In the genomic region with DNA sequence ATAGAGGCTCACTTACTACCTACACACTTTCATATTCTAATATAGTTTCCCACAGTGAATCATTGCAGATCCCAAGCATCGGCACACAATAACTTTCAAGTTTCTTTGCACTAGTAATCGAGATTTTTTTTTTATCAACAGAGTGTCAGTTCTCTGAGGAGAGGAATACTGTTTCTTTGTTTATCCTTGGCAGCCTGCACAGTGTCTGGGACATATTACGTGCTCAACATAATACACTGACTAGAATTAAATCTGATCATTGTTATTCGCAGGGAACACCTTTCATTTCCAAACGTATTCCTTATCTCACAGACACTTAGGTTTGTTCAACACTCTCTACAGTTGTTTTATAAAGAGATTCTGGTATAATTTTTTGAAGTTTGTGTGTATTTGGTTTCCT, we compare ENCODE assay signal across 28 cellular contexts.
A peak's percentile ranks its signal among the peaks of the same experiment; 100 is the strongest.
DNase-seq lines count a peak whose midpoint lies in the region; ATAC-seq, FAIRE-seq and TF ChIP-seq lines count a peak whose summit lies in the region.
"Had no signal": no experiment of that assay in that cellular context is flagged by ENCODE, and none has a peak within 500 bp of the region (broad histone marks: within the 10 kb centered on the region; RNA-seq: fewer than 3 reads in every experiment).

No MANE protein-coding gene starts in this region.

- no peaks in the 10 kb centered on the region for H4K20me1 ChIP-seq in neural progenitor cell (ENCODE audit: low read depth)
- H4K20me1 ChIP-seq: BLaER1 had no signal

- no peak overlapping the region for H3K4me2 ChIP-seq in neural progenitor cell
- H3K4me2 ChIP-seq: BLaER1, GM23338 had no signal

- H3K27ac Mint-ChIP-seq in brain, result peak overlapping the region in 3 of 5 experiments; percentile 2 to 68 (median 58)
- H3K27ac Mint-ChIP-seq in neural progenitor cell, result no peak overlapping the region
- no peak overlapping the region for H3K27ac Mint-ChIP-seq in CD4-positive, alpha-beta memory T cell
- H3K27ac Mint-ChIP-seq: activated naive CD4-positive, alpha-beta T cell treated with anti-CD3 and anti-CD28 coated beads, Interleukin-2, amount 50 U/mL, for 72 hours; activated T-helper 2 cell treated with anti-CD3 and anti-CD28 coated beads, Interferon-gamma antibody, Interleukin-2, Interleukin-4, amounts not matched to agents 10 μg/mL and 5 μg/mL and 100 μg/mL, durations not matched to agents 14 hours and 24 hours and 36 hours; GM23338 had no signal

- H3K27me3 Mint-ChIP-seq in brain (no peaks in the 10 kb centered on the region), neural progenitor cell (ENCODE audit: insufficient read depth, low read depth) (no peaks in the 10 kb centered on the region)
- H3K27me3 Mint-ChIP-seq in CD4-positive, alpha-beta memory T cell, result no peaks in the 10 kb centered on the region

- no peak for ATAC-seq in pancreas
- ATAC-seq: activated naive CD4-positive, alpha-beta T cell treated with anti-CD3 and anti-CD28 coated beads, Interleukin-2, amount 50 U/mL, for 72 hours; GM23338 had no signal

- no peak overlapping the region for H3K9ac ChIP-seq in neural progenitor cell
- H3K9ac ChIP-seq: BLaER1 had no signal

- CTCF ChIA-PET in AG04450 (lab: Charles Lee), result no interaction called here
- CTCF ChIA-PET in CD4-positive, alpha-beta memory T cell (lab: Charles Lee; ENCODE audit: partially characterized antibody), result no interaction called here

- H3K4me1 Mint-ChIP-seq in brain, result peaks cover 26% of the 10 kb centered on the region
- H3K4me1 Mint-ChIP-seq in neural progenitor cell, result peaks cover 10% of the 10 kb centered on the region
- no peaks in the 10 kb centered on the region for H3K4me1 Mint-ChIP-seq in CD4-positive, alpha-beta memory T cell

- no peaks in the 10 kb centered on the region for H3F3A ChIP-seq in neural progenitor cell (ENCODE audit: low read depth)

- no peak for DNase-seq in AG04450 (ENCODE audit: low read depth, low spot score)
- DNase-seq in NCI-H524 (lab: John Stamatoyannopoulos, UW), result peak; percentile 46 to 74
- no peak for DNase-seq in neural progenitor cell (ENCODE audit: low spot score)
- DNase-seq in DMS79 (lab: John Stamatoyannopoulos, UW), result no peak
- DNase-seq in NCI-H1436 treated with DMSO at 0.1 percent for 48 hours (lab: John Stamatoyannopoulos, UW), result no peak
- no peak for DNase-seq in pancreas
- DNase-seq in CD4-positive, alpha-beta memory T cell, result no peak
- DNase-seq: activated CD4-positive, alpha-beta T cell treated with anti-CD3 and anti-CD28 coated beads for 4 hours; activated CD8-positive, alpha-beta memory T cell treated with anti-CD3 and anti-CD28 coated beads for 24 hours; activated T-cell treated with anti-CD3 and anti-CD28 coated beads for 4 hours; amygdala; DND-41; effector CD4-positive, alpha-beta T cell; GF-D8; NCI-H1092; NCI-H187; NCI-H69; Peyer's patch; stimulated activated CD4-positive, alpha-beta T cell treated with anti-CD3 and anti-CD28 coated beads, Interleukin-15, amount 100 ng/mL, for 24 hours; stimulated activated CD4-positive, alpha-beta T cell treated with anti-CD3 and anti-CD28 coated beads, Interleukin-4, amount 100 ng/mL, for 4 hours; T-helper 9 cell; trophoblast cell had no signal

- H2AFZ ChIP-seq in neural progenitor cell (replicated peaks), result peak overlapping the region; percentile 55
- H2AFZ ChIP-seq: GM23338 had no signal

- intact Hi-C loops in pancreas (cut with DNase I), result no loop called here
- intact Hi-C loops in CD4-positive, alpha-beta memory T cell (cut with micrococcal nuclease), result no loop called here

- no peaks in the 10 kb centered on the region for H3K79me2 ChIP-seq in neural progenitor cell (ENCODE audit: low read depth)

- H3K27ac ChIP-seq in AG04450 (ENCODE audit: low read depth, low read length) (no peak overlapping the region), neural progenitor cell (no peak overlapping the region), pancreas (no peak overlapping the region)
- H3K27ac ChIP-seq in CD4-positive, alpha-beta memory T cell (ENCODE audit: low read depth, low read length), result no peak overlapping the region
- H3K27ac ChIP-seq: BLaER1, Peyer's patch had no signal

- H3K4me3 ChIP-seq in AG04450 (ENCODE audit: low read depth, low read length) (peak overlapping the region; percentile 17; the same call in 1 of the 2 replicates), neural progenitor cell (no peak overlapping the region), pancreas (no peak overlapping the region)
- no peak overlapping the region for H3K4me3 ChIP-seq in CD4-positive, alpha-beta memory T cell (ENCODE audit: low read length in 2 of 2)
- H3K4me3 ChIP-seq: BLaER1, GM23338, Peyer's patch had no signal

- no peak for TF ChIP-seq CTCF in AG04450 (IDR thresholded peaks at IDR 0.05; ENCODE audit: low read depth, low read length)
- no peak for TF ChIP-seq CTCF in brain (conservative IDR thresholded peaks at IDR 0.05)
- TF ChIP-seq CTCF in neural progenitor cell (IDR thresholded peaks at IDR 0.05), result no peak
- TF ChIP-seq CTCF in pancreas (IDR thresholded peaks at IDR 0.05), result no peak

- H3K9me3 Mint-ChIP-seq in brain (no peaks in the 10 kb centered on the region), neural progenitor cell (no peaks in the 10 kb centered on the region)
- H3K9me3 Mint-ChIP-seq in CD4-positive, alpha-beta memory T cell, result peaks cover 0 to 7% (median 0%) of the 10 kb centered on the region in 8 donors
- H3K9me3 Mint-ChIP-seq: activated naive CD4-positive, alpha-beta T cell treated with anti-CD3 and anti-CD28 coated beads, Interleukin-2, amount 50 U/mL, for 72 hours; activated T-helper 2 cell treated with anti-CD3 and anti-CD28 coated beads, Interferon-gamma antibody, Interleukin-2, Interleukin-4, amounts not matched to agents 10 μg/mL and 5 μg/mL and 100 μg/mL, durations not matched to agents 14 hours and 24 hours and 36 hours; GM23338 had no signal

- H3K27me3 ChIP-seq in AG04450 (ENCODE audit: control insufficient read depth, insufficient read depth, low read length) (no peaks in the 10 kb centered on the region), neural progenitor cell (no peaks in the 10 kb centered on the region), pancreas (no peaks in the 10 kb centered on the region)
- no peaks in the 10 kb centered on the region for H3K27me3 ChIP-seq in CD4-positive, alpha-beta memory T cell (ENCODE audit: insufficient read depth, low read length)
- H3K27me3 ChIP-seq: BLaER1, Peyer's patch had no signal

- 37 to 46% methylated on average over 5 of the region's 5 CpGs for WGBS in pancreas, 2 donors

- POLR2A ChIA-PET in AG04450 (lab: Yijun Ruan, JAX), result no interaction called here
- POLR2A ChIA-PET in CD4-positive, alpha-beta memory T cell (lab: Charles Lee; ENCODE audit: partially characterized antibody), result no interaction called here

- H3K36me3 Mint-ChIP-seq in brain (peaks cover 12% of the 10 kb centered on the region), neural progenitor cell (no peaks in the 10 kb centered on the region)
- no peaks in the 10 kb centered on the region for H3K36me3 Mint-ChIP-seq in CD4-positive, alpha-beta memory T cell
- H3K36me3 Mint-ChIP-seq: activated naive CD4-positive, alpha-beta T cell treated with anti-CD3 and anti-CD28 coated beads, Interleukin-2, amount 50 U/mL, for 72 hours had no signal

- H3K4me1 ChIP-seq in neural progenitor cell, result no peaks in the 10 kb centered on the region
- H3K4me1 ChIP-seq in pancreas, result no peaks in the 10 kb centered on the region
- H3K4me1 ChIP-seq in CD4-positive, alpha-beta memory T cell (ENCODE audit: insufficient read depth, low read length), result no peaks in the 10 kb centered on the region
- H3K4me1 ChIP-seq: BLaER1, Peyer's patch had no signal

- H3K4me3 Mint-ChIP-seq in brain (peak overlapping the region in 1 of 5 experiments; percentile 40), neural progenitor cell (no peak overlapping the region)
- H3K4me3 Mint-ChIP-seq in CD4-positive, alpha-beta memory T cell, result no peak overlapping the region
- H3K4me3 Mint-ChIP-seq: GM23338 had no signal

- H3K9me3 ChIP-seq in AG04450 (ENCODE audit: control insufficient read depth, insufficient read depth, low read length) (no peaks in the 10 kb centered on the region), neural progenitor cell (ENCODE audit: low read depth) (no peaks in the 10 kb centered on the region), pancreas (no peaks in the 10 kb centered on the region)
- no peaks in the 10 kb centered on the region for H3K9me3 ChIP-seq in CD4-positive, alpha-beta memory T cell (ENCODE audit: control insufficient read depth in 1 of 2, low read length in 2 of 2)
- H3K9me3 ChIP-seq: BLaER1, Peyer's patch had no signal

- FAIRE-seq in pancreas (lab: Jason Lieb, UNC), result no peak
- FAIRE-seq: bronchial epithelial cell had no signal

- H3K36me3 ChIP-seq in neural progenitor cell, result no peaks in the 10 kb centered on the region
- no peaks in the 10 kb centered on the region for H3K36me3 ChIP-seq in pancreas
- no peaks in the 10 kb centered on the region for H3K36me3 ChIP-seq in CD4-positive, alpha-beta memory T cell (ENCODE audit: insufficient read depth, low read length)
- H3K36me3 ChIP-seq: BLaER1, Peyer's patch had no signal

Comparison
In these comparisons a context has a peak if more than half of its experiments do, and no peak if none do; other contexts are left out.
1. DNase-seq: peak in NCI-H524 (2 of 2); none in AG04450 (single experiment), neural progenitor cell (single experiment), DMS79 (single experiment), NCI-H1436 treated with DMSO at 0.1 percent for 48 hours (single experiment), pancreas (0 of 6) and CD4-positive, alpha-beta memory T cell (0 of 5).
2. H3K27ac Mint-ChIP-seq: peak in brain (3 of 5); none in neural progenitor cell (single experiment) and CD4-positive, alpha-beta memory T cell (0 of 7).